Comparison of ENCODE assay signal across 1 cellular context in genomic region chr2:19292007-19292406, GRCh38.
TF ChIP-seq lines count a peak whose summit lies in the region.

No MANE protein-coding gene starts in this region.

TF ChIP-seq in IMR-90, 13 proteins besides CTCF, POLR2A, EP300 and RAD21:
- TF ChIP-seq CHD1 (IDR thresholded peaks at IDR 0.05; ENCODE audit: low read depth, low read length) = no peak
- no peak for TF ChIP-seq MAFK (IDR thresholded peaks at IDR 0.05; ENCODE audit: low read depth, low read length)
- no peak for TF ChIP-seq FOS (IDR thresholded peaks at IDR 0.05; ENCODE audit: low read depth, low read length)
- no peak for TF ChIP-seq SMC3 (IDR thresholded peaks at IDR 0.05; ENCODE audit: low read depth, low read length)
- no peak for TF ChIP-seq BHLHE40 (IDR thresholded peaks at IDR 0.05; ENCODE audit: low read depth, low read length)
- TF ChIP-seq CEBPB (IDR thresholded peaks at IDR 0.05; ENCODE audit: low read depth, low read length) = no peak
- TF ChIP-seq, protein P1, sequence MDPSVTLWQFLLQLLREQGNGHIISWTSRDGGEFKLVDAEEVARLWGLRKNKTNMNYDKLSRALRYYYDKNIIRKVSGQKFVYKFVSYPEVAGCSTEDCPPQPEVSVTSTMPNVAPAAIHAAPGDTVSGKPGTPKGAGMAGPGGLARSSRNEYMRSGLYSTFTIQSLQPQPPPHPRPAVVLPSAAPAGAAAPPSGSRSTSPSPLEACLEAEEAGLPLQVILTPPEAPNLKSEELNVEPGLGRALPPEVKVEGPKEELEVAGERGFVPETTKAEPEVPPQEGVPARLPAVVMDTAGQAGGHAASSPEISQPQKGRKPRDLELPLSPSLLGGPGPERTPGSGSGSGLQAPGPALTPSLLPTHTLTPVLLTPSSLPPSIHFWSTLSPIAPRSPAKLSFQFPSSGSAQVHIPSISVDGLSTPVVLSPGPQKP (IDR thresholded peaks at IDR 0.05; ENCODE audit: borderline replicate concordance, low read depth, low read length) = no peak
